ENCODE assay signal across 8 cellular contexts in the genomic region with DNA sequence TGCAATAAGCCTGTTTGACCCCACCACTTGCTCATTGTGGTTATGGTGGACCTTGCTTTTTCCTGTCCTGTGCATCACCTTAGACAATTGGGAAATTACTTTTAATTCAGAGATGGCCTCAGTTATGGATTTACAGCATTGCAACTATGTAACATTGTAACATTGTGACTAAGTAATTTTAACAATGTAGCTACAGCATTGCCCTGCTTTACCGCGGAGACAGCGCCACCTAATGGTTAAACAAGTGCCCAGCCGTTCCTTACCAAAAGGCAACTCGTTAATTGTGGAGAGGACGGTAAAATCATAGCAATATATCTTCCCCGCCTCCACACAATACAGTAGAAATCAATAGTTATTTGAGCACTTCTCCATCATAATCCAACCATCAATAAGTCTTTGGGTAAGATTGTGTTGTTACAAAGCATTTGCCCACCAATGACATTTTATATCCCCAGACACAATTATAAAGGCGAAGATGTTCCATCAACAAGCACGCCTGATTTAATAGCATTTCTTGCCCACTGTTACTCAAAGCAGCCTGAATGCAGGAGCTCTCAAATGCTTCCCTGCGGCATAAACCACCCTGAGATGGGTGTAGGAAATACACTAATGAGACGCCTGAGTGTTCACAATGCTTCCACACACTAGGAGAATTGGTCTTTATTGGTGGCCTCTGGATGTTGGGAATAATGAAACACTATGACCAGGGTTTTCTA.
DNase-seq lines count a peak whose midpoint lies in the region; ATAC-seq, FAIRE-seq and TF ChIP-seq lines count a peak whose summit lies in the region.

No MANE protein-coding gene starts in this region.

- no peaks in the 10 kb centered on the region for H4K20me1 ChIP-seq in GM12878 (ENCODE audit: control insufficient read depth, insufficient read depth)

- H3K36me3 Mint-ChIP-seq in T-helper 17 cell (ENCODE audit: low read depth): no peaks in the 10 kb centered on the region

- peaks cover 8% of the 10 kb centered on the region for H3K4me1 Mint-ChIP-seq in T-helper 17 cell

- H3K4me2 ChIP-seq in GM12878 (ENCODE audit: control insufficient read depth, insufficient read depth): no peak overlapping the region

- CTCF ChIA-PET in GM12878 (lab: Yijun Ruan, JAX): interaction anchor here (0.5 to 7.6 kb wide), 36 partner anchors 9 to 615 kb away, joined by 3 to 114 read pairs (median 3); partner anchors contain the start of genes CDS2 and PCNA

- H3K4me3 Mint-ChIP-seq in T-helper 17 cell: no peak overlapping the region

- no peaks in the 10 kb centered on the region for H3K4me1 ChIP-seq in GM12878 (ENCODE audit: control insufficient read depth, insufficient read depth, low read length)

- 34% methylated on average over 11 of the region's 11 CpGs for WGBS in GM12878 (ENCODE audit: insufficient coverage, insufficient replicate concordance, low lambda C conversion rate, missing lambda C conversion rate)

- peak; percentile 93 for TF ChIP-seq CTCF in 22Rv1 (IDR thresholded peaks at IDR 0.05)
- peak; percentile 87 for TF ChIP-seq CTCF in GM12872 (IDR thresholded peaks at IDR 0.05; ENCODE audit: insufficient read depth, low read depth, low read length)
- TF ChIP-seq CTCF in LNCAP (IDR thresholded peaks at IDR 0.05): peak; percentile 96
- peak; percentile 75 to 94 (median 91) for TF ChIP-seq CTCF in GM12878 (IDR thresholded peaks at IDR 0.05 in 2 of 3, conservative IDR thresholded peaks at IDR 0.05 in 1 of 3; ENCODE audit: control insufficient read depth in 2 of 3, extremely low read depth in 1 of 3, insufficient read depth in 1 of 3, low read depth in 3 of 3, low read length in 3 of 3)

- TF ChIP-seq POLR2A in GM12878 (IDR thresholded peaks at IDR 0.05; ENCODE audit: low read depth, low read length): no peak

- H3K9me3 ChIP-seq in T-helper 17 cell (ENCODE audit: control insufficient read depth, low read length, poor library complexity, severe bottlenecking) (no peaks in the 10 kb centered on the region), GM12878 (replicated peaks; ENCODE audit: control insufficient read depth, insufficient read depth, low read length) (no peaks in the 10 kb centered on the region)

- TF ChIP-seq EP300 in GM12878 (IDR thresholded peaks at IDR 0.05; ENCODE audit: borderline replicate concordance in 1 of 2, control insufficient read depth in 1 of 2, low read depth in 2 of 2, low read length in 2 of 2): no peak

- H3K27ac Mint-ChIP-seq in T-helper 17 cell: no peak overlapping the region

- ATAC-seq in T-helper 17 cell (peak; percentile 63), GM12878 (peak; percentile 92), GM19035 (IDR thresholded peaks at IDR 0.05; ENCODE audit: unreplicated experiment) (no peak)

- H3K79me2 ChIP-seq in GM12878 (ENCODE audit: control insufficient read depth, insufficient read depth, low read length): no peaks in the 10 kb centered on the region

- in situ Hi-C loops in GM12878 (cut with MboI): no loop called here

- peaks cover 12% of the 10 kb centered on the region for H3K27me3 Mint-ChIP-seq in T-helper 17 cell

- no TSS peak for BruUV-seq in GM12878 (replicated peaks; lab: Mats Ljungman, UMichigan)

- H3K27ac ChIP-seq in 22Rv1 (no peak overlapping the region), GM12878 (ENCODE audit: control insufficient read depth, insufficient read depth) (no peak overlapping the region)

- POLR2A ChIA-PET in GM12878 (lab: Charles Lee): interaction anchor here (1.1 kb wide), 1 partner anchor 103 kb away, joined by 3 read pairs; no protein-coding TSS in a partner anchor

- H3K27me3 ChIP-seq in GM12878 (replicated peaks in 1 of 2; ENCODE audit: control insufficient read depth in 2 of 2, insufficient read depth in 2 of 2, low read length in 1 of 2): no peaks in the 10 kb centered on the region

- no peak overlapping the region for H3K9ac ChIP-seq in GM12878 (ENCODE audit: control insufficient read depth, insufficient read depth, low read length)

- no peaks in the 10 kb centered on the region for H3K36me3 ChIP-seq in GM12878 (ENCODE audit: control insufficient read depth in 2 of 2, insufficient read depth in 2 of 2, low read length in 1 of 2)

- peak; percentile 96 for FAIRE-seq in GM12878 (lab: Jason Lieb, UNC)

- intact Hi-C loops in GM12878 (cut with micrococcal nuclease; ENCODE audit: unreplicated experiment): loop anchor here (1.0 to 10.0 kb wide), 3 partner anchors 18 to 618 kb away; no protein-coding TSS in a partner anchor

- no peak overlapping the region for H2AFZ ChIP-seq in GM12878 (ENCODE audit: control insufficient read depth, low read depth, low read length)

- peak; percentile 75 for TF ChIP-seq RAD21 in GM12878 (IDR thresholded peaks at IDR 0.05; ENCODE audit: insufficient read depth, low read depth, low read length)

- SMC1A ChIA-PET in GM12878 (lab: Charles Lee; ENCODE audit: uncharacterized antibody, unreplicated experiment): interaction anchor here (0.7 to 4.1 kb wide), 15 partner anchors 10 to 482 kb away, joined by 3 to 35 read pairs (median 6); partner anchors contain the start of genes CDS2 and PCNA

- no peak overlapping the region for H3K4me3 ChIP-seq in GM12878

- RAD21 ChIA-PET in GM12878 (lab: Charles Lee; ENCODE audit: unreplicated experiment): interaction anchor here (0.8 to 6.8 kb wide), 10 partner anchors 11 to 176 kb away, joined by 3 to 70 read pairs (median 4); partner anchors contain the start of gene CDS2

- DNase-seq in T-helper 17 cell (peak in 1 of 3 donors; percentile 27), GM12878 (ENCODE audit: low read depth, low spot score) (peak; percentile 13), iPS-NIHi7 (ENCODE audit: extremely low spot score) (peak; percentile 77)
- peak; percentile 21 to 32 (median 26) for DNase-seq in stimulated activated CD4-positive, alpha-beta T cell treated with anti-CD3 and anti-CD28 coated beads, Interleukin-1b, Interleukin-23, amount 100 ng/mL, for 24 hours (ENCODE audit: low read depth in 4 of 4, low spot score in 1 of 4)

TF ChIP-seq in GM12878, 131 proteins besides CTCF, POLR2A, EP300 and RAD21:
- TF ChIP-seq SMC3 (IDR thresholded peaks at IDR 0.05; ENCODE audit: borderline replicate concordance, low read length) (peak; percentile 67), ATF7 (IDR thresholded peaks at IDR 0.05; ENCODE audit: low read depth) (no peak), SMARCA5 (IDR thresholded peaks at IDR 0.05) (peak; percentile 51; the same call in 1 of the 2 replicates), MXI1 (IDR thresholded peaks at IDR 0.05; ENCODE audit: low read depth, low read length) (no peak)
TF ChIP-seq in GM12878: peak in this region for 2.
